ENCODE assay signal across 8 cellular contexts in genomic region chr10:77710759-77711682, GRCh38.
DNase-seq lines count a peak whose midpoint lies in the region; ATAC-seq, FAIRE-seq and TF ChIP-seq lines count a peak whose summit lies in the region.

No MANE protein-coding gene starts in this region.

- H3K4me3 ChIP-seq in AG09309 (ENCODE audit: control insufficient read depth, low read depth, low read length), result peak overlapping the region; percentile 35
- peak overlapping the region; percentile 10 to 56 (median 42); a peak in 7 of 8 replicates for H3K4me3 ChIP-seq in H1 (ENCODE audit: extremely low read depth in 1 of 4, insufficient read depth in 2 of 4, low read depth in 3 of 4, low read length in 4 of 4)

- peaks cover 6 to 24% (median 20%) of the 10 kb centered on the region in 4 experiments for H3K4me1 ChIP-seq in H1 (replicated peaks in 1 of 4; ENCODE audit: control insufficient read depth in 3 of 4, insufficient read depth in 4 of 4, low read length in 3 of 4)

- peaks cover 41% of the 10 kb centered on the region for H3K27me3 Mint-ChIP-seq in activated CD8-positive, alpha-beta T cell treated with anti-CD3 and anti-CD28 coated beads, Interleukin-2, amount 10 ng/mL, durations not matched to agents 7 days and 5 days (ENCODE audit: low read depth)
- H3K27me3 Mint-ChIP-seq in mesothelial cell of epicardium (ENCODE audit: low read depth), result peaks cover 6% of the 10 kb centered on the region

- H3K27ac Mint-ChIP-seq in activated CD8-positive, alpha-beta T cell treated with anti-CD3 and anti-CD28 coated beads, Interleukin-2, amount 10 ng/mL, durations not matched to agents 7 days and 5 days, result no peak overlapping the region
- H3K27ac Mint-ChIP-seq in mesothelial cell of epicardium, result no peak overlapping the region

- H2AK5ac ChIP-seq in H1 (ENCODE audit: low read depth, low read length), result peak overlapping the region; percentile 11; the same call in 1 of the 2 replicates

- peaks cover 4% of the 10 kb centered on the region for H3K4me1 Mint-ChIP-seq in activated CD8-positive, alpha-beta T cell treated with anti-CD3 and anti-CD28 coated beads, Interleukin-2, amount 10 ng/mL, durations not matched to agents 7 days and 5 days (ENCODE audit: low read depth)
- peaks cover 19% of the 10 kb centered on the region for H3K4me1 Mint-ChIP-seq in mesothelial cell of epicardium

- H3K9me3 Mint-ChIP-seq in activated CD8-positive, alpha-beta T cell treated with anti-CD3 and anti-CD28 coated beads, Interleukin-2, amount 10 ng/mL, durations not matched to agents 7 days and 5 days (ENCODE audit: insufficient read depth), result no peaks in the 10 kb centered on the region
- no peaks in the 10 kb centered on the region for H3K9me3 Mint-ChIP-seq in mesothelial cell of epicardium

- H3K18ac ChIP-seq in H1 (ENCODE audit: extremely low read depth, low read length), result peak overlapping the region; percentile 93

- no peaks in the 10 kb centered on the region for H3K9me3 ChIP-seq in H1 (ENCODE audit: insufficient read depth in 2 of 2, low read depth in 1 of 2, low read length in 1 of 2)

- POLR2A ChIA-PET in activated CD8-positive, alpha-beta T cell treated with anti-CD3 and anti-CD28 coated beads, Interleukin-2, amount 10 ng/mL, durations not matched to agents 7 days and 5 days (lab: Charles Lee), result no interaction called here
- POLR2A ChIA-PET in H1 (lab: Charles Lee; ENCODE audit: partially characterized antibody), result interaction anchor here (0.7 to 2.0 kb wide), 5 partner anchors 9 to 59 kb away, joined by 3 to 5 read pairs (median 4); no protein-coding TSS in a partner anchor

- H4K20me1 ChIP-seq in H1 (replicated peaks in 1 of 2; ENCODE audit: control insufficient read depth in 1 of 2, insufficient read depth in 2 of 2, low read length in 2 of 2), result no peaks in the 10 kb centered on the region

- ATAC-seq in GM18907 (IDR thresholded peaks at IDR 0.05; ENCODE audit: unreplicated experiment) (peak; percentile 89), HG03108 (IDR thresholded peaks at IDR 0.05; ENCODE audit: unreplicated experiment) (peak; percentile 76)
- peak; percentile 99 for ATAC-seq in activated CD8-positive, alpha-beta T cell treated with anti-CD3 and anti-CD28 coated beads, Interleukin-2, amount 10 ng/mL, durations not matched to agents 7 days and 5 days

- peak overlapping the region; percentile 57; the same call in 1 of the 2 replicates for H2BK5ac ChIP-seq in H1 (ENCODE audit: low read depth, low read length)

- peak overlapping the region; percentile 95; the same call in 1 of the 2 replicates for H2BK15ac ChIP-seq in H1 (ENCODE audit: low read length)

- no peak overlapping the region for H3K56ac ChIP-seq in H1 (replicated peaks; ENCODE audit: insufficient read length, low read depth, low read length)

- TF ChIP-seq POLR2A in H1 (IDR thresholded peaks at IDR 0.05; ENCODE audit: control extremely low read depth in 1 of 2, low read depth in 2 of 2, low read length in 2 of 2), result no peak; a peak in 1 of 3 replicates

- H3K36me3 ChIP-seq in H1 (ENCODE audit: control insufficient read depth in 2 of 4, insufficient read depth in 4 of 4, low read length in 3 of 4), result no peaks in the 10 kb centered on the region

- H3K79me2 ChIP-seq in H1 (ENCODE audit: control insufficient read depth in 1 of 2, insufficient read depth in 2 of 2, low read length in 2 of 2), result no peaks in the 10 kb centered on the region

- H3K23me2 ChIP-seq in H1 (ENCODE audit: low read depth, low read length), result peaks cover 6% of the 10 kb centered on the region; the same call in 1 of the 2 replicates

- CTCF ChIA-PET in activated CD8-positive, alpha-beta T cell treated with anti-CD3 and anti-CD28 coated beads, Interleukin-2, amount 10 ng/mL, durations not matched to agents 7 days and 5 days (lab: Charles Lee), result interaction anchor here (0.5 to 5.2 kb wide), 43 partner anchors 9 to 557 kb away, joined by 3 to 41 read pairs (median 4); no protein-coding TSS in a partner anchor
- CTCF ChIA-PET in H1 (lab: Charles Lee; ENCODE audit: partially characterized antibody), result interaction anchor here (0.5 to 8.5 kb wide), 64 partner anchors 8 to 551 kb away, joined by 3 to 112 read pairs (median 4); partner anchors contain the start of gene KCNMA1

- no peak overlapping the region; the same call in 1 of the 2 replicates for H4K8ac ChIP-seq in H1 (ENCODE audit: extremely low read depth, insufficient read depth, low read length)

- peak overlapping the region; percentile 78 for H4K91ac ChIP-seq in H1 (replicated peaks; ENCODE audit: insufficient read length, low read length)

- H2BK20ac ChIP-seq in H1 (ENCODE audit: low read length), result peak overlapping the region; percentile 93; the same call in 1 of the 2 replicates

- FAIRE-seq in H1 (lab: Jason Lieb, UNC), result no peak

- WGBS in H1 (ENCODE audit: extremely low coverage in 1 of 2, insufficient coverage in 1 of 2, insufficient read length in 1 of 2, insufficient replicate concordance in 2 of 2, low coverage in 1 of 2, low lambda C conversion rate in 2 of 2, missing lambda C conversion rate in 1 of 2), 2 experiments, result 13% methylated on average over 42 of the region's 51 CpGs; no CpG with 5 or more reads in 1 of the 2 experiments

- no peak for DNase-seq in AG09309 (ENCODE audit: low read depth)
- peak; percentile 34 for DNase-seq in NCI-H510A (lab: John Stamatoyannopoulos, UW)
- peak; percentile 76 for DNase-seq in activated CD8-positive, alpha-beta T cell treated with anti-CD3 and anti-CD28 coated beads, Interleukin-2, amount 10 ng/mL, durations not matched to agents 7 days and 5 days
- peak; percentile 62 to 99 for DNase-seq in H1 (ENCODE audit: low read depth in 1 of 2, low spot score in 2 of 2)
- peak; percentile 67 to 96 for DNase-seq in mesothelial cell of epicardium (ENCODE audit: low spot score in 2 of 2, unreplicated experiment in 2 of 2)
- DNase-seq in stimulated activated CD8-positive, alpha-beta memory T cell treated with anti-CD3 and anti-CD28 coated beads, Interleukin-15, amount 100 ng/mL, for 24 hours (ENCODE audit: low read depth), result peak; percentile 66

- H3K4ac ChIP-seq in H1 (replicated peaks; ENCODE audit: insufficient read length, low read depth, low read length), result peak overlapping the region; percentile 30

- no peak overlapping the region for H3K4me3 Mint-ChIP-seq in activated CD8-positive, alpha-beta T cell treated with anti-CD3 and anti-CD28 coated beads, Interleukin-2, amount 10 ng/mL, durations not matched to agents 7 days and 5 days
- peak overlapping the region; percentile 62 for H3K4me3 Mint-ChIP-seq in mesothelial cell of epicardium

- no peak overlapping the region for H3K27ac ChIP-seq in H1 (ENCODE audit: low read depth, low read length)

- TF ChIP-seq EP300 in H1 (IDR thresholded peaks at IDR 0.05; ENCODE audit: borderline replicate concordance in 1 of 2, low read depth in 2 of 2, low read length in 2 of 2), result peak in 1 of 2 experiments; percentile 11; a peak in 1 of 3 replicates

- H2BK12ac ChIP-seq in H1 (ENCODE audit: low read depth, low read length), result peak overlapping the region; percentile 97; the same call in 1 of the 2 replicates

- no peaks in the 10 kb centered on the region for H3K79me1 ChIP-seq in H1 (ENCODE audit: low read depth, low read length)

- no peak overlapping the region for H4K5ac ChIP-seq in H1 (ENCODE audit: insufficient read length, low read depth, low read length)

- peak; percentile 93 for TF ChIP-seq CTCF in AG09309 (IDR thresholded peaks at IDR 0.05; ENCODE audit: control insufficient read depth, insufficient read depth, low read depth, low read length, missing control alignments)
- peak; percentile 96 to 100 (median 99) for TF ChIP-seq CTCF in H1 (IDR thresholded peaks at IDR 0.05; ENCODE audit: control extremely low read depth in 1 of 3, insufficient read depth in 1 of 3, low read depth in 1 of 3, low read length in 3 of 3)
- peak; percentile 96 for TF ChIP-seq CTCF in mesothelial cell of epicardium (IDR thresholded peaks at IDR 0.05; ENCODE audit: unreplicated experiment)

- H3K23ac ChIP-seq in H1 (ENCODE audit: insufficient read length), result no peak overlapping the region

- H2AFZ ChIP-seq in H1 (ENCODE audit: low read length), result peak overlapping the region; percentile 70; the same call in 1 of the 2 replicates

- H2BK120ac ChIP-seq in H1 (replicated peaks; ENCODE audit: low read depth, low read length), result peak overlapping the region; percentile 39

- no peaks in the 10 kb centered on the region for H3K36me3 Mint-ChIP-seq in activated CD8-positive, alpha-beta T cell treated with anti-CD3 and anti-CD28 coated beads, Interleukin-2, amount 10 ng/mL, durations not matched to agents 7 days and 5 days (ENCODE audit: low read depth)
- no peaks in the 10 kb centered on the region for H3K36me3 Mint-ChIP-seq in mesothelial cell of epicardium

- H3K14ac ChIP-seq in H1 (ENCODE audit: insufficient read length), result no peak overlapping the region

- H3K9ac ChIP-seq in H1 (replicated peaks in 1 of 4; ENCODE audit: extremely low read depth in 1 of 4, low read depth in 3 of 4, low read length in 3 of 4), result peak overlapping the region in 1 of 4 experiments; percentile 27; a peak in 1 of 7 replicates

- TF ChIP-seq RAD21 in H1 (IDR thresholded peaks at IDR 0.05 in 1 of 2, conservative IDR thresholded peaks at IDR 0.05 in 1 of 2; ENCODE audit: low read depth in 2 of 2, low read length in 2 of 2), result peak; percentile 82 to 93

- H3K4me2 ChIP-seq in H1 (ENCODE audit: insufficient read depth in 1 of 2, low read depth in 2 of 2, low read length in 2 of 2), result peak overlapping the region; percentile 54 to 66

- peaks cover 0 to 11% (median 0%) of the 10 kb centered on the region in 4 experiments; a peak in 4 of 7 replicates for H3K27me3 ChIP-seq in H1 (replicated peaks in 1 of 4; ENCODE audit: control insufficient read depth in 3 of 4, extremely low read depth in 1 of 4, insufficient read depth in 3 of 4, low read length in 3 of 4)

TF ChIP-seq in H1, 55 proteins besides CTCF, POLR2A, EP300 and RAD21 (continues in another document):
- peak in 1 of 2 experiments; percentile 90; a peak in 1 of 4 replicates for TF ChIP-seq HDAC2 (IDR thresholded peaks at IDR 0.05; ENCODE audit: borderline replicate concordance in 1 of 2, low read depth in 2 of 2, low read length in 2 of 2)
- TF ChIP-seq E2F6 (IDR thresholded peaks at IDR 0.05), result peak; percentile 56
- TF ChIP-seq SIN3A (conservative IDR thresholded peaks at IDR 0.05 in 1 of 2, IDR thresholded peaks at IDR 0.05 in 1 of 2; ENCODE audit: low read depth in 1 of 2, low read length in 2 of 2), result peak in 1 of 2 experiments; percentile 61; a peak in 1 of 4 replicates
- TF ChIP-seq YY1 (IDR thresholded peaks at IDR 0.05; ENCODE audit: low read depth, low read length), result peak; percentile 44; the same call in 1 of the 2 replicates
- peak; percentile 38; the same call in 1 of the 2 replicates for TF ChIP-seq TAF1 (IDR thresholded peaks at IDR 0.05; ENCODE audit: low read depth, low read length)
- peak; percentile 34 for TF ChIP-seq TAF7 (optimal IDR thresholded peaks at IDR 0.05; ENCODE audit: borderline replicate concordance, low read depth, low read length)
